Comparison of ENCODE assay signal across 31 cellular contexts in genomic region chr5:144265643-144266042, GRCh38.
"Had no signal": no experiment of that assay in that cellular context is flagged by ENCODE, and none has a peak within 500 bp of the region (broad histone marks: within the 10 kb centered on the region; RNA-seq: fewer than 3 reads in every experiment).

No MANE protein-coding gene starts in this region.

- H3K4me1 ChIP-seq: adrenal gland had no signal

- H3K27ac ChIP-seq: adrenal gland, cardiac muscle cell, VCaP had no signal

- FAIRE-seq: astrocyte, bronchial epithelial cell, TTC549 had no signal

- H3K4me3 ChIP-seq: adrenal gland, cardiac muscle cell had no signal

- H3K27me3 ChIP-seq: adrenal gland, cardiac muscle cell had no signal

- H3K36me3 ChIP-seq: adrenal gland, cardiac muscle cell had no signal

- ATAC-seq: activated CD8-positive, alpha-beta memory T cell treated with anti-CD3 and anti-CD28 coated beads, Interleukin-2, amount 10 ng/mL, durations not matched to agents 7 days and 5 days; activated CD8-positive, alpha-beta T cell treated with anti-CD3 and anti-CD28 coated beads, Interleukin-2, amount 10 ng/mL, durations not matched to agents 7 days and 5 days; activated naive CD8-positive, alpha-beta T cell treated with anti-CD3 and anti-CD28 coated beads, Interleukin-2, amount 50 U/mL, for 24 hours had no signal

- DNase-seq: activated B cell treated with CpG ODN at 0.5 μM for 24 hours; activated CD4-positive, alpha-beta memory T cell treated with anti-CD3 and anti-CD28 coated beads, Interleukin-2, amount 10 ng/mL, durations not matched to agents 7 days and 5 days; activated CD4-positive, alpha-beta T cell treated with anti-CD3 and anti-CD28 coated beads for 48 hours; activated CD4-positive, alpha-beta T cell treated with anti-CD3 and anti-CD28 coated beads, Interleukin-2, amount 10 ng/mL, durations not matched to agents 7 days and 5 days; activated CD4-positive, alpha-beta T cell treated with anti-CD3 and anti-CD28 coated beads, Interleukin-2, amount 50 U/mL, for 48 hours; activated CD4-positive, CD25-positive, alpha-beta regulatory T cell treated with anti-CD3 and anti-CD28 coated beads, Interleukin-2, amount 50 U/mL, for 72 hours; activated CD8-positive, alpha-beta memory T cell treated with anti-CD3 and anti-CD28 coated beads for 24 hours; activated CD8-positive, alpha-beta memory T cell treated with anti-CD3 and anti-CD28 coated beads, Interleukin-2, amount 10 ng/mL, durations not matched to agents 7 days and 5 days; activated CD8-positive, alpha-beta memory T cell treated with anti-CD3 and anti-CD28 coated beads, Interleukin-2, amount 50 U/mL, for 48 hours; activated CD8-positive, alpha-beta T cell treated with anti-CD3 and anti-CD28 coated beads, Interleukin-2, amount 10 ng/mL, durations not matched to agents 7 days and 5 days; activated effector memory CD4-positive, alpha-beta T cell treated with Interleukin-2 at 50 U/mL for 16 hours; activated gamma-delta T cell; activated naive CD4-positive, alpha-beta T cell treated with anti-CD3 and anti-CD28 coated beads, Interleukin-2, amount 10 ng/mL, durations not matched to agents 7 days and 5 days; activated naive CD4-positive, alpha-beta T cell treated with Interleukin-2 at 50 U/mL for 16 hours; activated naive CD8-positive, alpha-beta T cell treated with anti-CD3 and anti-CD28 coated beads, Interleukin-2, amount 10 ng/mL, durations not matched to agents 7 days and 5 days; activated naive CD8-positive, alpha-beta T cell treated with anti-CD3 and anti-CD28 coated beads, Interleukin-2, amount 50 U/mL, for 24 hours; activated T-cell treated with anti-CD3 and anti-CD28 coated beads, Interleukin-2, amount 50 U/mL, for 24 hours; activated T-cell treated with anti-CD3 and anti-CD28 coated beads, Interleukin-2, amount 50 U/mL, for 48 hours; adrenal gland; amniotic stem cell; aorta; caudate nucleus; cerebellar nuclear complex; T-helper 1 cell; T-helper 2 cell; T-helper 9 cell had no signal
